17 cellular contexts compared by ENCODE assay signal in genomic region chr2:99898649-99899048, GRCh38.
DNase-seq lines count a peak whose midpoint lies in the region; ATAC-seq and TF ChIP-seq lines count a peak whose summit lies in the region.
"Had no signal": no experiment of that assay in that cellular context is flagged by ENCODE, and none has a peak within 500 bp of the region (broad histone marks: within the 10 kb centered on the region; RNA-seq: fewer than 3 reads in every experiment).

No MANE protein-coding gene starts in this region.

- H3K27me3 ChIP-seq in esophagus muscularis mucosa: no peaks in the 10 kb centered on the region

- TF ChIP-seq POLR2A in esophagus muscularis mucosa (IDR thresholded peaks at IDR 0.05; ENCODE audit: low read depth): no peak

- H3K27ac ChIP-seq in esophagus muscularis mucosa (replicated peaks in 1 of 4): no peak overlapping the region

- no peaks in the 10 kb centered on the region for H3K9me3 ChIP-seq in esophagus muscularis mucosa

- 95% methylated on average over 6 of the region's 6 CpGs for WGBS in esophagus muscularis mucosa

- H3K36me3 ChIP-seq in esophagus muscularis mucosa: no peaks in the 10 kb centered on the region

- DNase-seq in activated naive CD4-positive, alpha-beta T cell treated with anti-CD3 and anti-CD28 coated beads, Interleukin-2, amount 50 U/mL, for 72 hours (ENCODE audit: low spot score in 2 of 2): no peak
- DNase-seq in activated naive CD4-positive, alpha-beta T cell (lab: John Stamatoyannopoulos, UW): no peak
- peak; percentile 62 for DNase-seq in esophagus muscularis mucosa (ENCODE audit: extremely low spot score)
- DNase-seq in ACHN: no peak
- DNase-seq in NCI-H2196 (lab: John Stamatoyannopoulos, UW; ENCODE audit: unreplicated experiment): no peak
- DNase-seq in activated CD8-positive, alpha-beta T cell treated with anti-CD3 and anti-CD28 coated beads, Interleukin-2, amount 10 ng/mL, durations not matched to agents 7 days and 5 days: no peak
- DNase-seq: DMS79, GOT3, NCI-H1105 treated with DMSO at 0.1 percent for 48 hours, NCI-H1694, NCI-H2081 treated with DMSO at 0.1 percent for 48 hours, NCI-H510A, NCI-H774 had no signal

- H3K4me1 Mint-ChIP-seq in nephron: peaks cover 40% of the 10 kb centered on the region
- peaks cover 11% of the 10 kb centered on the region for H3K4me1 Mint-ChIP-seq in activated CD8-positive, alpha-beta T cell treated with anti-CD3 and anti-CD28 coated beads, Interleukin-2, amount 10 ng/mL, durations not matched to agents 7 days and 5 days (ENCODE audit: low read depth)

- peak overlapping the region; percentile 10 to 38 for H3K27ac Mint-ChIP-seq in activated naive CD4-positive, alpha-beta T cell treated with anti-CD3 and anti-CD28 coated beads, Interleukin-2, amount 50 U/mL, for 72 hours
- peak overlapping the region; percentile 10 to 40 (median 30) for H3K27ac Mint-ChIP-seq in nephron
- no peak overlapping the region for H3K27ac Mint-ChIP-seq in activated CD8-positive, alpha-beta T cell treated with anti-CD3 and anti-CD28 coated beads, Interleukin-2, amount 10 ng/mL, durations not matched to agents 7 days and 5 days

- TF ChIP-seq EP300 in esophagus muscularis mucosa (IDR thresholded peaks at IDR 0.05): no peak

- POLR2A ChIA-PET in activated CD8-positive, alpha-beta T cell treated with anti-CD3 and anti-CD28 coated beads, Interleukin-2, amount 10 ng/mL, durations not matched to agents 7 days and 5 days (lab: Charles Lee): interaction anchor here (0.6 kb wide), 1 partner anchor 135 kb away, joined by 3 read pairs; no protein-coding TSS in a partner anchor

- no peak overlapping the region for H3K4me3 ChIP-seq in esophagus muscularis mucosa
- H3K4me3 ChIP-seq: K562 had no signal

- no peak for TF ChIP-seq CTCF in esophagus muscularis mucosa (IDR thresholded peaks at IDR 0.05)
- no peak for TF ChIP-seq CTCF in nephron (IDR thresholded peaks at IDR 0.05; ENCODE audit: unreplicated experiment in 3 of 3)

- no peak overlapping the region for H3K4me3 Mint-ChIP-seq in nephron
- no peak overlapping the region for H3K4me3 Mint-ChIP-seq in activated CD8-positive, alpha-beta T cell treated with anti-CD3 and anti-CD28 coated beads, Interleukin-2, amount 10 ng/mL, durations not matched to agents 7 days and 5 days

- in situ Hi-C loops in ACHN (cut with HindIII; ENCODE audit: low pct_ligation_motif_present, low pct_unique_long_range_greater_than_20kb, low sequenced_read_pairs): no loop called here

- no peak for ATAC-seq in activated naive CD4-positive, alpha-beta T cell treated with anti-CD3 and anti-CD28 coated beads, Interleukin-2, amount 50 U/mL, for 72 hours
- ATAC-seq in activated CD8-positive, alpha-beta T cell treated with anti-CD3 and anti-CD28 coated beads, Interleukin-2, amount 10 ng/mL, durations not matched to agents 7 days and 5 days: no peak
- no peak for ATAC-seq in HG03469 (IDR thresholded peaks at IDR 0.05; ENCODE audit: unreplicated experiment)
- ATAC-seq: K562, Right ventricle myocardium inferior had no signal

- no peaks in the 10 kb centered on the region for H3K4me1 ChIP-seq in esophagus muscularis mucosa

- CTCF ChIA-PET in activated CD8-positive, alpha-beta T cell treated with anti-CD3 and anti-CD28 coated beads, Interleukin-2, amount 10 ng/mL, durations not matched to agents 7 days and 5 days (lab: Charles Lee): no interaction called here

- intact Hi-C loops in esophagus muscularis mucosa (cut with DNase I): no loop called here

- H3K27me3 Mint-ChIP-seq in nephron (ENCODE audit: low read depth): no peaks in the 10 kb centered on the region
- H3K27me3 Mint-ChIP-seq in activated CD8-positive, alpha-beta T cell treated with anti-CD3 and anti-CD28 coated beads, Interleukin-2, amount 10 ng/mL, durations not matched to agents 7 days and 5 days (ENCODE audit: low read depth): no peaks in the 10 kb centered on the region

- no peaks in the 10 kb centered on the region for H3K9me3 Mint-ChIP-seq in activated naive CD4-positive, alpha-beta T cell treated with anti-CD3 and anti-CD28 coated beads, Interleukin-2, amount 50 U/mL, for 72 hours
- H3K9me3 Mint-ChIP-seq in nephron: no peaks in the 10 kb centered on the region
- no peaks in the 10 kb centered on the region for H3K9me3 Mint-ChIP-seq in activated CD8-positive, alpha-beta T cell treated with anti-CD3 and anti-CD28 coated beads, Interleukin-2, amount 10 ng/mL, durations not matched to agents 7 days and 5 days (ENCODE audit: insufficient read depth)

- no peaks in the 10 kb centered on the region for H3K36me3 Mint-ChIP-seq in activated naive CD4-positive, alpha-beta T cell treated with anti-CD3 and anti-CD28 coated beads, Interleukin-2, amount 50 U/mL, for 72 hours
- peaks cover 28% of the 10 kb centered on the region for H3K36me3 Mint-ChIP-seq in nephron (ENCODE audit: low read depth)
- no peaks in the 10 kb centered on the region for H3K36me3 Mint-ChIP-seq in activated CD8-positive, alpha-beta T cell treated with anti-CD3 and anti-CD28 coated beads, Interleukin-2, amount 10 ng/mL, durations not matched to agents 7 days and 5 days (ENCODE audit: low read depth)
